18 cellular contexts compared by ENCODE assay signal in the genomic region with DNA sequence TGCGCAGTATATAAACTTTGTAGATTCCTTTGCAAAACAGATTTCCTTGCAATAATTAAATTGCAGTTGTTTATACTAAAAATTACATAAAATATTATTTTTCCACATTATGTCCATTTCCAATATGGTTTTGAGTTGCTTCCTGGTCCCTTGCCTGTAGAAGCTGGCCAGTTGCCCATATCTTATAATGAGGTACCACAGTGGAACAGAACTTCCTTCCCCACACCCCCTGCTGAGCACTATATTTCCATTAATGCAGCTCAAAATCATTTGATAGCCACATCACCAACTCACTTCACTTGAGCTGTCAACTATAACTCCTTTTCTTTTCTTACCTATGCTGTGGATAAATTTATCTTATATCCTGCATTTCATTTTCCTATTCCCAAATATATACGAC.
"Had no signal": no experiment of that assay in that cellular context is flagged by ENCODE, and none has a peak within 500 bp of the region (broad histone marks: within the 10 kb centered on the region; RNA-seq: fewer than 3 reads in every experiment).

No MANE protein-coding gene starts in this region.

- DNase-seq: activated CD4-positive, alpha-beta T cell treated with anti-CD3 and anti-CD28 coated beads, Interleukin-2, amount 50 U/mL, for 1 hour; activated CD4-positive, CD25-positive, alpha-beta regulatory T cell treated with anti-CD3 and anti-CD28 coated beads, Interleukin-2, amount 50 U/mL, for 72 hours; activated CD8-positive, alpha-beta memory T cell treated with anti-CD3 and anti-CD28 coated beads, Interleukin-2, amount 50 U/mL, for 48 hours; activated naive CD4-positive, alpha-beta T cell treated with Interleukin-2 at 50 U/mL for 16 hours; activated naive CD8-positive, alpha-beta T cell treated with anti-CD3 and anti-CD28 coated beads for 36 hours; activated T-cell treated with anti-CD3 and anti-CD28 coated beads, Interleukin-2, amount 50 U/mL, for 48 hours; cerebellar nuclear complex; cortex of kidney; effector CD4-positive, alpha-beta T cell; erythroblast; naive thymus-derived CD8-positive, alpha-beta T cell; retina; stimulated activated CD4-positive, alpha-beta T cell treated with anti-CD3 and anti-CD28 coated beads, Interleukin-2, amount 100 ng/mL, for 48 hours; stimulated activated CD8-positive, alpha-beta memory T cell treated with anti-CD3 and anti-CD28 coated beads, Interleukin-4, amount 100 ng/mL, for 48 hours; stimulated activated naive B cell treated with anti-CD40 and anti-IgM and Interleukin-4, amounts not matched to agents 10 μg/mL and 1 μg/mL and 100 μg/mL, for 72 hours; T1000; transverse colon; WERI-Rb-1 had no signal

- ATAC-seq: naive thymus-derived CD8-positive, alpha-beta T cell; stimulated activated naive B cell treated with anti-CD40 and anti-IgM and Interleukin-4, amounts not matched to agents 10 μg/mL and 1 μg/mL and 100 μg/mL, for 72 hours had no signal
